Comparison of ENCODE assay signal across 1 cellular context in genomic region chrX:18272222-18272621, GRCh38.
TF ChIP-seq lines count a peak whose summit lies in the region.

No MANE protein-coding gene starts in this region.

TF ChIP-seq in A549, 52 proteins besides CTCF, POLR2A, EP300 and RAD21 (continued from another document):
- TF ChIP-seq E2F6 (IDR thresholded peaks at IDR 0.05; ENCODE audit: borderline replicate concordance, low read depth) = no peak
